Comparison of ENCODE assay signal across 9 cellular contexts in the genomic region with DNA sequence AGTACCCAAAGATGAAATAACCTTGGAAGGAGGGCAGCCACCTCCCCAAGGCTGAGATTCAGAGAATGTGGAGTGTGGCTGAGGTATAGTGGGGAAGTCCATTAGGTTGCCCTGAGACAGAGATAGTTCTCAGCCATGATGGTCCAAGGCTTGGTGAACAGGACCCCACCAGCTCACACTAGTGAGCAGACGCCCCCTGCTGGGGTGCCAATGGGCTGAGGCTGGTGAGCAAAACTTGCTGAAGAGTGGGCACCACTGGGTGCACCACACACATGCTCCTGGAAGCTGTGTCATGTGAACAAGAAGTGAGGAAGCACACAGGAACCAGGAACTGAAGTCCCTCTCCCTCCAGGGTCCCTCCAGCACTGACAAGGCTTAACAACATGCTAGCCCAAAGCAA. TPM values are rescaled to one million over a fixed set of nuclear protein-coding genes. Genes with fewer than 3 reads are reported as not detected.
DNase-seq lines count a peak whose midpoint lies in the region; ATAC-seq and TF ChIP-seq lines count a peak whose summit lies in the region.
"Had no signal": no experiment of that assay in that cellular context is flagged by ENCODE, and none has a peak within 500 bp of the region (broad histone marks: within the 10 kb centered on the region; RNA-seq: fewer than 3 reads in every experiment).

No MANE protein-coding gene starts in this region.

- H3K27ac Mint-ChIP-seq in natural killer cell treated with Interleukin-12 subunit alpha and Interleukin-12 subunit beta and Interleukin-15 and Interleukin-18, amount 100 ng/mL, for 72 hours: no peak overlapping the region

- H3K27me3 Mint-ChIP-seq in natural killer cell treated with Interleukin-12 subunit alpha and Interleukin-12 subunit beta and Interleukin-15 and Interleukin-18, amount 100 ng/mL, for 72 hours: peaks cover 10 to 15% of the 10 kb centered on the region in 2 donors

- H3K9me3 Mint-ChIP-seq in natural killer cell treated with Interleukin-12 subunit alpha and Interleukin-12 subunit beta and Interleukin-15 and Interleukin-18, amount 100 ng/mL, for 72 hours: no peaks in the 10 kb centered on the region

- H3K4me3 ChIP-seq in KMS-11 (IDR thresholded peaks at IDR 0.05; ENCODE audit: insufficient read depth, low read depth, low read length) (no peak overlapping the region), WERI-Rb-1 (ENCODE audit: low read depth, low read length) (no peak overlapping the region)
- H3K4me3 ChIP-seq: tibial artery had no signal

- H2AFZ ChIP-seq in KMS-11 (ENCODE audit: low read depth): no peak overlapping the region

- DNase-seq in SIG-M5 treated with dmso at 0.1 percent for 504 hours (lab: John Stamatoyannopoulos, UW; ENCODE audit: unreplicated experiment) (peak; percentile 12), SIG-M5 (lab: John Stamatoyannopoulos, UW) (no peak), WERI-Rb-1 (peak; percentile 64), dermis blood vessel endothelial cell (peak; percentile 72), middle frontal gyrus (ENCODE audit: extremely low spot score, low spot score) (no peak)
- DNase-seq in natural killer cell treated with Interleukin-12 subunit alpha and Interleukin-12 subunit beta and Interleukin-15 and Interleukin-18, amount 100 ng/mL, for 72 hours (ENCODE audit: low spot score): no peak

- H3K27me3 ChIP-seq in KMS-11 (ENCODE audit: insufficient read depth, low read depth) (no peaks in the 10 kb centered on the region), WERI-Rb-1 (ENCODE audit: insufficient read depth, low read depth, severe bottlenecking) (no peaks in the 10 kb centered on the region)
- H3K27me3 ChIP-seq: tibial artery had no signal

- H3K27ac ChIP-seq in KMS-11: no peak overlapping the region
- H3K27ac ChIP-seq in WERI-Rb-1: no peak overlapping the region
- H3K27ac ChIP-seq: tibial artery had no signal

- H3K36me3 Mint-ChIP-seq in natural killer cell treated with Interleukin-12 subunit alpha and Interleukin-12 subunit beta and Interleukin-15 and Interleukin-18, amount 100 ng/mL, for 72 hours: no peaks in the 10 kb centered on the region

- H3K9me3 ChIP-seq in WERI-Rb-1 (ENCODE audit: severe bottlenecking): no peaks in the 10 kb centered on the region
- H3K9me3 ChIP-seq: tibial artery had no signal

- no peak overlapping the region for H3K4me3 Mint-ChIP-seq in natural killer cell treated with Interleukin-12 subunit alpha and Interleukin-12 subunit beta and Interleukin-15 and Interleukin-18, amount 100 ng/mL, for 72 hours

- no peak overlapping the region for H3K4me2 ChIP-seq in KMS-11

- H3K9ac ChIP-seq in KMS-11: no peak overlapping the region

- no peaks in the 10 kb centered on the region for H3K36me3 ChIP-seq in KMS-11 (ENCODE audit: insufficient read depth)
- no peaks in the 10 kb centered on the region for H3K36me3 ChIP-seq in WERI-Rb-1
- H3K36me3 ChIP-seq: tibial artery had no signal

- peak; percentile 41 to 70 for ATAC-seq in natural killer cell treated with Interleukin-12 subunit alpha and Interleukin-12 subunit beta and Interleukin-15 and Interleukin-18, amount 100 ng/mL, for 72 hours
- ATAC-seq in HG03520 (IDR thresholded peaks at IDR 0.05; ENCODE audit: unreplicated experiment): no peak

- TF ChIP-seq CTCF in KMS-11 (conservative IDR thresholded peaks at IDR 0.05; ENCODE audit: low read depth, low read length): peak; percentile 76
- TF ChIP-seq CTCF in WERI-Rb-1 (IDR thresholded peaks at IDR 0.05; ENCODE audit: low read depth, low read length): peak; percentile 85

- H4K20me1 ChIP-seq in KMS-11 (ENCODE audit: insufficient read depth): no peaks in the 10 kb centered on the region

- H3K4me1 ChIP-seq in KMS-11 (ENCODE audit: low read depth, poor library complexity, severe bottlenecking): no peaks in the 10 kb centered on the region
- H3K4me1 ChIP-seq: tibial artery had no signal

- H3K4me1 Mint-ChIP-seq in natural killer cell treated with Interleukin-12 subunit alpha and Interleukin-12 subunit beta and Interleukin-15 and Interleukin-18, amount 100 ng/mL, for 72 hours (ENCODE audit: low read depth in 2 of 2): no peaks in the 10 kb centered on the region

- H3K79me2 ChIP-seq in KMS-11 (ENCODE audit: insufficient read depth, low read depth): no peaks in the 10 kb centered on the region

RNA-seq across cellular contexts. Expression of a gene that starts 8.9 kb away (rescaled TPM):
- 0.60 and 0.85 TPM in 2 replicates for total RNA-seq in dermis blood vessel endothelial cell
- total RNA-seq in natural killer cell treated with Interleukin-12 subunit alpha and Interleukin-12 subunit beta and Interleukin-15 and Interleukin-18, amount 100 ng/mL, for 72 hours: under 1 TPM; 0.43 to 0.86 TPM

RNA-seq across cellular contexts. Expression of a gene that starts 9.3 kb away (rescaled TPM):
- total RNA-seq in dermis blood vessel endothelial cell: 29.7 and 36.8 TPM in 2 replicates
- total RNA-seq in natural killer cell treated with Interleukin-12 subunit alpha and Interleukin-12 subunit beta and Interleukin-15 and Interleukin-18, amount 100 ng/mL, for 72 hours: 10 to 100 TPM; 24.7 to 31.2 TPM

Comparison
In these comparisons a context has a peak if more than half of its experiments do, and no peak if none do; other contexts are left out.
1. DNase-seq: peak in SIG-M5 treated with dmso at 0.1 percent for 504 hours (single experiment), WERI-Rb-1 (single experiment) and dermis blood vessel endothelial cell (single experiment); none in SIG-M5 (single experiment), natural killer cell treated with Interleukin-12 subunit alpha and Interleukin-12 subunit beta and Interleukin-15 and Interleukin-18, amount 100 ng/mL, for 72 hours (single experiment) and middle frontal gyrus (single experiment).